2 cellular contexts compared by ENCODE assay signal in genomic region chr4:77818077-77818666, GRCh38.
TF ChIP-seq lines count a peak whose summit lies in the region.

No MANE protein-coding gene starts in this region.

TF ChIP-seq in HEK293, 187 proteins besides CTCF, POLR2A, EP300 and RAD21 (continued from another document and continues in another):
- TF ChIP-seq ZNF404 (tag by site-specific recombination; IDR thresholded peaks at IDR 0.05) (no peak), ZBTB10 (tag by site-specific recombination; IDR thresholded peaks at IDR 0.05) (no peak), PRDM6 (tag by site-specific recombination; IDR thresholded peaks at IDR 0.05) (no peak), ZBTB17 (tag by site-specific recombination; IDR thresholded peaks at IDR 0.05) (peak; percentile 87), ZNF211 (tag by site-specific recombination; IDR thresholded peaks at IDR 0.05; ENCODE audit: low read depth) (no peak), ZFP69B (tag by site-specific recombination; IDR thresholded peaks at IDR 0.05) (0 out of 2 replicates have a peak, but pooled peaks have one; percentile 34), ZNF510 (tag by site-specific recombination; IDR thresholded peaks at IDR 0.05; ENCODE audit: insufficient replicate concordance) (no peak), ZNF571 (tag by site-specific recombination; IDR thresholded peaks at IDR 0.05) (no peak), ZNF747 (tag by site-specific recombination; IDR thresholded peaks at IDR 0.05) (no peak), KLF16 (tag by site-specific recombination; IDR thresholded peaks at IDR 0.05) (peak; percentile 68; the same call in 1 of the 2 replicates), ZBTB11 (tag by site-specific recombination; conservative IDR thresholded peaks at IDR 0.05; ENCODE audit: low read depth) (peak; percentile 30; the same call in 1 of the 2 replicates), ZNF133 (tag by site-specific recombination; IDR thresholded peaks at IDR 0.05) (no peak), ZNF266 (tag by site-specific recombination; IDR thresholded peaks at IDR 0.05; ENCODE audit: low read depth) (no peak), ZNF416 (tag by site-specific recombination; IDR thresholded peaks at IDR 0.05) (no peak), ZNF513 (tag by site-specific recombination; IDR thresholded peaks at IDR 0.05) (peak; percentile 66), ZNF701 (tag by site-specific recombination; IDR thresholded peaks at IDR 0.05) (no peak)

TF ChIP-seq in K562, 482 proteins besides CTCF, POLR2A, EP300 and RAD21 (continued from another document and continues in another):
- no peak for TF ChIP-seq UBTF (IDR thresholded peaks at IDR 0.05; ENCODE audit: borderline replicate concordance in 1 of 2, low read depth in 2 of 2, low read length in 2 of 2)
- peak in 1 of 2 experiments; percentile 48 for TF ChIP-seq AFF1 (IDR thresholded peaks at IDR 0.05; ENCODE audit: low read depth in 1 of 2, partially characterized antibody in 2 of 2)
- no peak for TF ChIP-seq NFYB (IDR thresholded peaks at IDR 0.05; ENCODE audit: extremely low read depth, insufficient read length)
- TF ChIP-seq REST (CRISPR knock-in tag; IDR thresholded peaks at IDR 0.05; ENCODE audit: low read depth), result no peak
- no peak for TF ChIP-seq KAT2B (IDR thresholded peaks at IDR 0.05; ENCODE audit: low read depth, low read length)
- TF ChIP-seq NFXL1 (CRISPR knock-in tag; IDR thresholded peaks at IDR 0.05), result no peak
- TF ChIP-seq SMARCA5 (IDR thresholded peaks at IDR 0.05), result peak; percentile 75; the same call in 1 of the 2 replicates
- TF ChIP-seq FOXJ2 (tag; IDR thresholded peaks at IDR 0.05), result no peak
- TF ChIP-seq HBP1 (CRISPR knock-in tag; IDR thresholded peaks at IDR 0.05), result no peak
- no peak for TF ChIP-seq ZNF707 (CRISPR knock-in tag; conservative IDR thresholded peaks at IDR 0.05)
- TF ChIP-seq MAZ (CRISPR knock-in tag; conservative IDR thresholded peaks at IDR 0.05 in 1 of 2, IDR thresholded peaks at IDR 0.05 in 1 of 2), result peak in 1 of 2 experiments; percentile 48; a peak in 2 of 4 replicates
- TF ChIP-seq SIRT6 (IDR thresholded peaks at IDR 0.05; ENCODE audit: low read depth, low read length), result no peak
- no peak; the same call in 1 of the 2 replicates for TF ChIP-seq MXI1 (IDR thresholded peaks at IDR 0.05; ENCODE audit: low read depth, low read length)
- TF ChIP-seq XRCC5 (IDR thresholded peaks at IDR 0.05; ENCODE audit: low read depth, low read length), result 0 out of 2 replicates have a peak, but pooled peaks have one; percentile 51
- TF ChIP-seq ESRRA (IDR thresholded peaks at IDR 0.05; ENCODE audit: borderline replicate concordance, low read depth), result no peak
- TF ChIP-seq CBX3 (IDR thresholded peaks at IDR 0.05; ENCODE audit: borderline replicate concordance in 1 of 2, low read length in 2 of 2), result peak in 1 of 2 experiments; percentile 26; a peak in 1 of 3 replicates
- TF ChIP-seq CREB3L1 (IDR thresholded peaks at IDR 0.05; ENCODE audit: borderline replicate concordance, low read depth), result 0 out of 2 replicates have a peak, but pooled peaks have one; percentile 28
- TF ChIP-seq ETV1 (tag; conservative IDR thresholded peaks at IDR 0.05; ENCODE audit: low read depth), result 0 out of 2 replicates have a peak, but pooled peaks have one; percentile 8
- peak; percentile 99; the same call in 1 of the 2 replicates for TF ChIP-seq NFATC3 (IDR thresholded peaks at IDR 0.05)
- TF ChIP-seq NR4A1 (CRISPR knock-in tag; IDR thresholded peaks at IDR 0.05), result no peak
- no peak for TF ChIP-seq NR4A1 (tag; IDR thresholded peaks at IDR 0.05)
- peak; percentile 70 for TF ChIP-seq SPI1 (IDR thresholded peaks at IDR 0.05; ENCODE audit: borderline replicate concordance, low read depth, low read length)
- TF ChIP-seq L3MBTL2 (IDR thresholded peaks at IDR 0.05), result peak; percentile 30; the same call in 1 of the 2 replicates
- peak; percentile 47; the same call in 1 of the 2 replicates for TF ChIP-seq FOXM1 (IDR thresholded peaks at IDR 0.05; ENCODE audit: low read depth)
- no peak for TF ChIP-seq FOXM1 (CRISPR knock-in tag; IDR thresholded peaks at IDR 0.05; ENCODE audit: low read depth)
- TF ChIP-seq HDGF (IDR thresholded peaks at IDR 0.05), result 0 out of 2 replicates have a peak, but pooled peaks have one; percentile 43
- TF ChIP-seq HMBOX1 (IDR thresholded peaks at IDR 0.05), result peak; percentile 95
- TF ChIP-seq ZNF511 (CRISPR knock-in tag; IDR thresholded peaks at IDR 0.05), result no peak
- no peak for TF ChIP-seq ZNF253 (CRISPR knock-in tag; conservative IDR thresholded peaks at IDR 0.05)
- no peak for TF ChIP-seq ILK (tag; IDR thresholded peaks at IDR 0.05; ENCODE audit: borderline replicate concordance, low read depth)
- TF ChIP-seq TCF7L2 (IDR thresholded peaks at IDR 0.05; ENCODE audit: low read depth, low read length), result no peak
- peak; percentile 51; the same call in 1 of the 2 replicates for TF ChIP-seq ARID2 (IDR thresholded peaks at IDR 0.05)
- no peak for TF ChIP-seq MAFK (IDR thresholded peaks at IDR 0.05; ENCODE audit: low read length)
- TF ChIP-seq SMAD1 (IDR thresholded peaks at IDR 0.05; ENCODE audit: low read depth, low read length, partially characterized antibody), result no peak
- TF ChIP-seq TRIM28 (IDR thresholded peaks at IDR 0.05), result no peak
- peak; percentile 31 for TF ChIP-seq TBP (optimal IDR thresholded peaks at IDR 0.05; ENCODE audit: low read depth, low read length)
- no peak for TF ChIP-seq MTA1 (IDR thresholded peaks at IDR 0.05; ENCODE audit: borderline replicate concordance)
- TF ChIP-seq FOSL1 (tag; conservative IDR thresholded peaks at IDR 0.05), result peak; percentile 25; the same call in 1 of the 2 replicates
- peak; percentile 61 to 66; a peak in 1 of 4 replicates for TF ChIP-seq MLLT1 (IDR thresholded peaks at IDR 0.05)
- no peak for TF ChIP-seq HMGN3 (IDR thresholded peaks at IDR 0.05; ENCODE audit: borderline replicate concordance, extremely low read depth, insufficient read length, low read depth, low read length)
